26 cellular contexts compared by ENCODE assay signal in the genomic region with DNA sequence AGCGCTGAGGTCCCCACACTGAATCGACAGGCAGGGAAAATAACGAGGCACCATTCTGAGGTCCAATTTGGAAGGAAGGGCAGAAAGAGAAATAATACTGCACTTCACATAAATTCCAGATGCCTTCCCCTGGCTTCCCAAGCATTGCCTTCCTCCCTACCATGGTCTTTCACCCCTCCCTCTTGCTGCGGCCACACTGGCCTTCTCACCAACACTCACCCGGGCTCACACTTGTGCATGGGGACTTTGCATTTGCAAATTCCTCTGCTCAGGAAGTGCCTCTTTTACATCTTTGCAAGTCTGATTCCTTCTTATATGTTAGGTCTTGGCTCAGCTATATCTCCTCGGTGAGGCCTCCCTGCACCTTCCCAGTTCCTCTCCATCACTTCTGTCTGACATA.
"Had no signal": no experiment of that assay in that cellular context is flagged by ENCODE, and none has a peak within 500 bp of the region (broad histone marks: within the 10 kb centered on the region; RNA-seq: fewer than 3 reads in every experiment).

No MANE protein-coding gene starts in this region.

- H3K4me3 ChIP-seq: left lung, lower lobe of right lung, ovary, right atrium auricular region, right lobe of liver, smooth muscle cell, tibial nerve, uterus had no signal

- H3K27ac ChIP-seq: left lung, lower lobe of right lung, ovary, right atrium auricular region, right lobe of liver, tibial nerve had no signal

- ATAC-seq: left colon; left lung; lower lobe of right lung; natural killer cell; right lobe of liver; stimulated activated memory B cell treated with anti-CD40 and anti-IgM and Interleukin-4, amounts not matched to agents 10 μg/mL and 1 μg/mL and 100 μg/mL, for 72 hours; stimulated activated naive CD8-positive, alpha-beta T cell treated with anti-CD3 and anti-CD28 coated beads, Interleukin-15, amount 100 ng/mL, for 72 hours had no signal

- H3K36me3 ChIP-seq: left lung, lower lobe of right lung, ovary, right atrium auricular region, right lobe of liver, tibial nerve, uterus had no signal

- H3K36me3 Mint-ChIP-seq: immature natural killer cell; naive B cell; natural killer cell; stimulated activated memory B cell treated with anti-CD40 and anti-IgM and Interleukin-4, amounts not matched to agents 10 μg/mL and 1 μg/mL and 100 μg/mL, for 72 hours; type B pancreatic cell had no signal

- H3K4me1 ChIP-seq: left lung, right lobe of liver had no signal

- H3K4me3 Mint-ChIP-seq: immature natural killer cell; mesothelial cell of epicardium; naive B cell; natural killer cell; stimulated activated memory B cell treated with anti-CD40 and anti-IgM and Interleukin-4, amounts not matched to agents 10 μg/mL and 1 μg/mL and 100 μg/mL, for 72 hours; stimulated activated naive CD8-positive, alpha-beta T cell treated with anti-CD3 and anti-CD28 coated beads, Interleukin-15, amount 100 ng/mL, for 72 hours; type B pancreatic cell had no signal

- H3K9me3 Mint-ChIP-seq: natural killer cell; stimulated activated memory B cell treated with anti-CD40 and anti-IgM and Interleukin-4, amounts not matched to agents 10 μg/mL and 1 μg/mL and 100 μg/mL, for 72 hours; stimulated activated naive CD8-positive, alpha-beta T cell treated with anti-CD3 and anti-CD28 coated beads, Interleukin-15, amount 100 ng/mL, for 72 hours had no signal

- H3K27me3 ChIP-seq: left lung, ovary, right atrium auricular region, right lobe of liver, tibial nerve, uterus had no signal

- H3K27me3 Mint-ChIP-seq: stimulated activated memory B cell treated with anti-CD40 and anti-IgM and Interleukin-4, amounts not matched to agents 10 μg/mL and 1 μg/mL and 100 μg/mL, for 72 hours had no signal

- H3K27ac Mint-ChIP-seq: immature natural killer cell; natural killer cell; progenitor cell of endocrine pancreas; stimulated activated memory B cell treated with anti-CD40 and anti-IgM and Interleukin-4, amounts not matched to agents 10 μg/mL and 1 μg/mL and 100 μg/mL, for 72 hours; stimulated activated naive CD8-positive, alpha-beta T cell treated with anti-CD3 and anti-CD28 coated beads, Interleukin-15, amount 100 ng/mL, for 72 hours; type B pancreatic cell had no signal

- H3K4me1 Mint-ChIP-seq: immature natural killer cell; naive B cell; natural killer cell; stimulated activated memory B cell treated with anti-CD40 and anti-IgM and Interleukin-4, amounts not matched to agents 10 μg/mL and 1 μg/mL and 100 μg/mL, for 72 hours; stimulated activated naive CD8-positive, alpha-beta T cell treated with anti-CD3 and anti-CD28 coated beads, Interleukin-15, amount 100 ng/mL, for 72 hours had no signal

- H3K4me2 ChIP-seq: smooth muscle cell had no signal

- DNase-seq: immature natural killer cell; kidney; left colon; left lung; lower lobe of right lung; mammary epithelial cell; mesendoderm; naive B cell; natural killer cell; ovary; right lobe of liver; stimulated activated CD4-positive, alpha-beta T cell treated with anti-CD3 and anti-CD28 coated beads, Interleukin-1b, Interleukin-23, amount 100 ng/mL, for 48 hours; stimulated activated CD4-positive, alpha-beta T cell treated with anti-CD3 and anti-CD28 coated beads, Interleukin-2, amount 100 ng/mL, for 48 hours; stimulated activated CD4-positive, alpha-beta T cell treated with anti-CD3 and anti-CD28 coated beads, Interleukin-4, amount 100 ng/mL, for 4 hours; stimulated activated CD8-positive, alpha-beta memory T cell treated with anti-CD3 and anti-CD28 coated beads, Interleukin-4, amount 100 ng/mL, for 48 hours; stimulated activated naive CD4-positive, alpha-beta T cell treated with Interleukin-2 at 50 U/mL for 16 hours; stimulated activated naive CD8-positive, alpha-beta T cell treated with anti-CD3 and anti-CD28 coated beads, Interleukin-15, amount 100 ng/mL, for 72 hours; substantia nigra; uterus had no signal

- H3K9me3 ChIP-seq: left lung, lower lobe of right lung, ovary, right atrium auricular region, right lobe of liver, tibial nerve, uterus had no signal
